Comparison of ENCODE assay signal across 8 cellular contexts in the genomic region with DNA sequence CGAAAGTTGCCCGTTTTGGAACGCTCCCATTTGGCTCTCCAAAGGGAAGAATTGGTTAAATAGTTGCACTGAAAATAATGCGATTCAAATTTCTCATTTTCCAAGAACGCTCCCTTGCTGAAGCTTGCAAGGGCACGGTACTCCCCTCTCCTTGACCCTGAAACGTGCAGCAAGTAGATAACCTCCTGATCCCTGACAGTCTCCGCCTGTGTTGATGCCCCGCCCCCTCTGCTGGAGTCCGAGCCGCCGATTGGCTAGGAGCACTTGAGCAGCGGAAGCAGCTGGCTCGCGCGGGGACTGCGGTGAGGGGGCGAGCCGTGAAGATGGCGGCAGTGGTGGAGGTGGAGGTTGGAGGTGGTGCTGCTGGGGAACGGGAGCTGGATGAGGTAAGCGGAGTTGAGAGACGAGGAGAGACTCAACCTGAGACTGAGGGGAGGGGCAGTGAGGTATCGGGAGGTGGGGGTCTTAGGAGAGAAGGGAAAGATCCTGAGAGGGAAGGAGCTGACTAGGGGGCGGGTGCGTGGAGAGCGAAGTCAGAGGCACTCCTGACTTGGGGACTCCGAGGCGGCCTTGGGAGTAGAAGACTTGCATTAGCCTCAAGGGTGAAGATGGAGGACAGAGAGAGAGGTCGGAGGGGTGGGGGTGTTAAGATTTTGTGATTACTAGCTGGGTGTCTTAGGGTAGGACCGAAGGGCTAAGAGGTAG. TPM values are rescaled to one million over a fixed set of nuclear protein-coding genes. Genes with fewer than 3 reads are reported as not detected.
DNase-seq lines count a peak whose midpoint lies in the region; ATAC-seq, FAIRE-seq and TF ChIP-seq lines count a peak whose summit lies in the region.

Gene RNF121 (plus strand): TSS at position 308 of the 705 bp plus-strand sequence. CDS start 16 bp downstream, at position 324.

- ATAC-seq in A549 (peak; percentile 97), GM18868 (IDR thresholded peaks at IDR 0.05; ENCODE audit: unreplicated experiment) (peak; percentile 75), HG03108 (IDR thresholded peaks at IDR 0.05; ENCODE audit: unreplicated experiment) (peak; percentile 72)

- no peak for TF ChIP-seq RAD21 in A549 (conservative IDR thresholded peaks at IDR 0.05 in 1 of 2, IDR thresholded peaks at IDR 0.05 in 1 of 2)

- no peaks in the 10 kb centered on the region for H3F3A ChIP-seq in smooth muscle cell (ENCODE audit: low read depth)

- H3K4me2 ChIP-seq in A549, result peak within 1 kb of the TSS; percentile 94
- peak within 1 kb of the TSS; percentile 98 for H3K4me2 ChIP-seq in smooth muscle cell

- WGBS in A549 (ENCODE audit: missing lambda C conversion rate), result under 1% methylated on average over 29 of the region's 31 CpGs
- WGBS in smooth muscle cell (ENCODE audit: low lambda C conversion rate), result under 1% methylated on average over 31 of the region's 31 CpGs

- peak within 1 kb of the TSS; percentile 90 for H3K4me3 ChIP-seq in A549
- peak within 1 kb of the TSS; percentile 81 to 94 (median 83) for H3K4me3 ChIP-seq in breast epithelium
- H3K4me3 ChIP-seq in iPS-20b (ENCODE audit: low read length), result peak within 1 kb of the TSS; percentile 81
- peak within 1 kb of the TSS; percentile 99 for H3K4me3 ChIP-seq in smooth muscle cell

- peak within 1 kb of the TSS; percentile 100 for H2AFZ ChIP-seq in smooth muscle cell (ENCODE audit: low read depth)

- H3K79me2 ChIP-seq in smooth muscle cell (ENCODE audit: low read depth), result peaks cover 64% of the 10 kb centered on the region

- no peak for TF ChIP-seq CTCF in A549 (IDR thresholded peaks at IDR 0.05)
- TF ChIP-seq CTCF in VCaP (conservative IDR thresholded peaks at IDR 0.05), result no peak
- no peak for TF ChIP-seq CTCF in breast epithelium (IDR thresholded peaks at IDR 0.05)
- TF ChIP-seq CTCF in smooth muscle cell (IDR thresholded peaks at IDR 0.05; ENCODE audit: borderline replicate concordance, insufficient read depth, poor library complexity, severe bottlenecking), result no peak

- peaks cover 44% of the 10 kb centered on the region for H4K20me1 ChIP-seq in smooth muscle cell (ENCODE audit: low read depth)

- TF ChIP-seq EP300 in A549 (IDR thresholded peaks at IDR 0.05), result no peak

- H3K27ac ChIP-seq in A549, result peak within 1 kb of the TSS; percentile 91 to 95
- peak within 1 kb of the TSS; percentile 91 for H3K27ac ChIP-seq in VCaP
- peak within 1 kb of the TSS; percentile 85 to 87 for H3K27ac ChIP-seq in breast epithelium
- H3K27ac ChIP-seq in iPS-20b (ENCODE audit: low read length), result peak within 1 kb of the TSS; percentile 96
- peak within 1 kb of the TSS; percentile 83 for H3K27ac ChIP-seq in smooth muscle cell (ENCODE audit: low read depth)

- FAIRE-seq in A549 (lab: Jason Lieb, UNC), result no peak

- intact Hi-C loops in breast epithelium (cut with DNase I; ENCODE audit: low total_unique reads), result no loop called here

- H3K27me3 ChIP-seq in breast epithelium (no peaks in the 10 kb centered on the region), iPS-20b (ENCODE audit: insufficient read depth, low read length) (no peaks in the 10 kb centered on the region), smooth muscle cell (ENCODE audit: low read depth) (no peaks in the 10 kb centered on the region)

- DNase-seq in A549 (ENCODE audit: low read depth in 1 of 2, low spot score in 1 of 2), result peak; percentile 95 to 96
- peak; percentile 96 for DNase-seq in NCI-H2196 (lab: John Stamatoyannopoulos, UW; ENCODE audit: unreplicated experiment)
- DNase-seq in breast epithelium (ENCODE audit: low spot score in 2 of 2), result peak; percentile 96 to 98
- DNase-seq in smooth muscle cell (lab: John Stamatoyannopoulos, UW; ENCODE audit: unreplicated experiment), result peak; percentile 75

- POLR2A ChIA-PET in A549 (lab: Yijun Ruan, JAX), result interaction anchor here (0.6 to 2.3 kb wide), 6 partner anchors 9 to 48 kb away, joined by 3 to 21 read pairs (median 4); no protein-coding TSS in a partner anchor

- no peaks in the 10 kb centered on the region for H3K36me3 ChIP-seq in breast epithelium
- 0 out of 2 replicates have a peak, but pooled peaks cover 7% of the 10 kb centered on the region for H3K36me3 ChIP-seq in iPS-20b (ENCODE audit: insufficient read depth, low read depth, low read length)
- H3K36me3 ChIP-seq in smooth muscle cell (ENCODE audit: low read depth), result no peaks in the 10 kb centered on the region

- TF ChIP-seq POLR2A in A549 (IDR thresholded peaks at IDR 0.05; ENCODE audit: low read length) (peak; percentile 90), breast epithelium (IDR thresholded peaks at IDR 0.05) (no peak)

- H3K4me1 ChIP-seq in A549 (peaks cover 47% of the 10 kb centered on the region), breast epithelium (peaks cover 3 to 6% of the 10 kb centered on the region in 2 donors), iPS-20b (ENCODE audit: insufficient read depth, low read length) (peaks cover 5% of the 10 kb centered on the region; the same call in 1 of the 2 replicates), smooth muscle cell (ENCODE audit: low read depth) (peaks cover 17% of the 10 kb centered on the region)

- CTCF ChIA-PET in A549 (lab: Yijun Ruan, JAX), result interaction anchor here (0.6 to 4.0 kb wide), 10 partner anchors 9 to 217 kb away, joined by 3 to 32 read pairs (median 4); no protein-coding TSS in a partner anchor

- H3K9me3 ChIP-seq in A549 (no peaks in the 10 kb centered on the region), breast epithelium (no peaks in the 10 kb centered on the region), iPS-20b (ENCODE audit: insufficient read depth, low read depth, low read length) (no peaks in the 10 kb centered on the region), smooth muscle cell (replicated peaks; ENCODE audit: low read depth) (no peaks in the 10 kb centered on the region)

- peak within 1 kb of the TSS; percentile 95 for H3K9ac ChIP-seq in iPS-20b (ENCODE audit: low read depth, low read length)
- peak within 1 kb of the TSS; percentile 90 for H3K9ac ChIP-seq in smooth muscle cell (ENCODE audit: low read depth)

TF ChIP-seq in A549, 52 proteins besides CTCF, POLR2A, EP300 and RAD21 (continues in another document):
- TF ChIP-seq, protein P1, sequence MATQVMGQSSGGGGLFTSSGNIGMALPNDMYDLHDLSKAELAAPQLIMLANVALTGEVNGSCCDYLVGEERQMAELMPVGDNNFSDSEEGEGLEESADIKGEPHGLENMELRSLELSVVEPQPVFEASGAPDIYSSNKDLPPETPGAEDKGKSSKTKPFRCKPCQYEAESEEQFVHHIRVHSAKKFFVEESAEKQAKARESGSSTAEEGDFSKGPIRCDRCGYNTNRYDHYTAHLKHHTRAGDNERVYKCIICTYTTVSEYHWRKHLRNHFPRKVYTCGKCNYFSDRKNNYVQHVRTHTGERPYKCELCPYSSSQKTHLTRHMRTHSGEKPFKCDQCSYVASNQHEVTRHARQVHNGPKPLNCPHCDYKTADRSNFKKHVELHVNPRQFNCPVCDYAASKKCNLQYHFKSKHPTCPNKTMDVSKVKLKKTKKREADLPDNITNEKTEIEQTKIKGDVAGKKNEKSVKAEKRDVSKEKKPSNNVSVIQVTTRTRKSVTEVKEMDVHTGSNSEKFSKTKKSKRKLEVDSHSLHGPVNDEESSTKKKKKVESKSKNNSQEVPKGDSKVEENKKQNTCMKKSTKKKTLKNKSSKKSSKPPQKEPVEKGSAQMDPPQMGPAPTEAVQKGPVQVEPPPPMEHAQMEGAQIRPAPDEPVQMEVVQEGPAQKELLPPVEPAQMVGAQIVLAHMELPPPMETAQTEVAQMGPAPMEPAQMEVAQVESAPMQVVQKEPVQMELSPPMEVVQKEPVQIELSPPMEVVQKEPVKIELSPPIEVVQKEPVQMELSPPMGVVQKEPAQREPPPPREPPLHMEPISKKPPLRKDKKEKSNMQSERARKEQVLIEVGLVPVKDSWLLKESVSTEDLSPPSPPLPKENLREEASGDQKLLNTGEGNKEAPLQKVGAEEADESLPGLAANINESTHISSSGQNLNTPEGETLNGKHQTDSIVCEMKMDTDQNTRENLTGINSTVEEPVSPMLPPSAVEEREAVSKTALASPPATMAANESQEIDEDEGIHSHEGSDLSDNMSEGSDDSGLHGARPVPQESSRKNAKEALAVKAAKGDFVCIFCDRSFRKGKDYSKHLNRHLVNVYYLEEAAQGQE (IDR thresholded peaks at IDR 0.05), result peak; percentile 67
- TF ChIP-seq KDM5A (IDR thresholded peaks at IDR 0.05), result peak; percentile 90
- TF ChIP-seq PHF8 (IDR thresholded peaks at IDR 0.05; ENCODE audit: borderline replicate concordance, low read depth), result peak; percentile 41
- no peak for TF ChIP-seq RARB (CRISPR knock-in tag; IDR thresholded peaks at IDR 0.05)
- TF ChIP-seq BCL3 (IDR thresholded peaks at IDR 0.05), result peak; percentile 52; the same call in 1 of the 3 replicates
- no peak for TF ChIP-seq KDM1A (IDR thresholded peaks at IDR 0.05; ENCODE audit: low read depth)
- no peak for TF ChIP-seq HOXB13 (CRISPR knock-in tag; IDR thresholded peaks at IDR 0.05; ENCODE audit: low read depth)
- TF ChIP-seq CEBPB (IDR thresholded peaks at IDR 0.05), result no peak
- peak; percentile 61 for TF ChIP-seq CHD2 (IDR thresholded peaks at IDR 0.05; ENCODE audit: low read length, partially characterized antibody)
- TF ChIP-seq MAX (IDR thresholded peaks at IDR 0.05), result peak; percentile 7; the same call in 1 of the 2 replicates
- 0 out of 2 replicates have a peak, but pooled peaks have one; percentile 34 for TF ChIP-seq MAZ (IDR thresholded peaks at IDR 0.05; ENCODE audit: borderline replicate concordance, low read depth, low read length)
- peak; percentile 64; the same call in 1 of the 2 replicates for TF ChIP-seq BHLHE40 (IDR thresholded peaks at IDR 0.05; ENCODE audit: low read depth, low read length)

RNA-seq across cellular contexts. Expression of gene RNF121, which starts in this region (rescaled TPM):
- polyA plus RNA-seq in A549 (2011; rRNA removed), result 102 and 105 TPM in 2 replicates
- 81.5 and 94.2 TPM in 2 replicates for polyA plus RNA-seq in A549 (2012; cell fraction: cytosol; rRNA removed)
- polyA plus RNA-seq in A549 (2012; cell fraction: nucleus; rRNA removed), result 108 and 144 TPM in 2 replicates
- polyA plus RNA-seq in A549 (2017; fragmentation: RNase III; extraction: RNeasy Plus Mini Kit Qiagen cat#74134 plus additional on column Dnase treatment), result 79.0 to 87.2 TPM (median 80.3 TPM) in 3 replicates
- polyA minus RNA-seq in A549 (2011; rRNA and poly(A)+ RNA removed), result 132 and 152 TPM in 2 replicates
- 10 to 100 TPM; 21.8 to 39.0 (median 37.3) TPM for total RNA-seq in breast epithelium
- total RNA-seq in smooth muscle cell, result 35.3 and 49.5 TPM in 2 replicates
- 34.4 and 34.9 TPM in 2 replicates for polyA plus RNA-seq in smooth muscle cell

Comparison
In these comparisons a context has a peak if more than half of its experiments do, and no peak if none do; other contexts are left out.
1. Peak in every context shown above with its lines: DNase-seq, ATAC-seq, H3K4me3 ChIP-seq and H3K27ac ChIP-seq.